19 cellular contexts compared by ENCODE assay signal in genomic region chr7:137127058-137127457, GRCh38.
A peak's percentile ranks its signal among the peaks of the same experiment; 100 is the strongest.
DNase-seq lines count a peak whose midpoint lies in the region; ATAC-seq, FAIRE-seq and TF ChIP-seq lines count a peak whose summit lies in the region.
"Had no signal": no experiment of that assay in that cellular context is flagged by ENCODE, and none has a peak within 500 bp of the region (broad histone marks: within the 10 kb centered on the region; RNA-seq: fewer than 3 reads in every experiment).

No MANE protein-coding gene starts in this region.

- H3K79me2 ChIP-seq in K562 (ENCODE audit: control insufficient read depth, insufficient read depth, low read length) = no peaks in the 10 kb centered on the region

- H4K5ac ChIP-seq in IMR-90 (ENCODE audit: low read depth, low read length) = no peak overlapping the region; the same call in 1 of the 2 replicates

- H2AFZ ChIP-seq in IMR-90 (replicated peaks; ENCODE audit: low read length, poor library complexity) (no peak overlapping the region), K562 (ENCODE audit: low read depth, low read length) (no peak overlapping the region)

- no peak overlapping the region for H3K14ac ChIP-seq in IMR-90 (replicated peaks; ENCODE audit: low read depth, low read length)

- dilution Hi-C loops in IMR-90 (cut with HindIII; ENCODE audit: low sequenced_read_pairs, unreplicated experiment) = no loop called here

- H3K79me1 ChIP-seq in IMR-90 (ENCODE audit: low read depth in 1 of 2, low read length in 2 of 2) = peaks cover 17 to 22% of the 10 kb centered on the region in 2 experiments; a peak in 3 of 4 replicates

- TF ChIP-seq CTCF in IMR-90 (conservative IDR thresholded peaks at IDR 0.05; ENCODE audit: low read depth, low read length) = no peak
- TF ChIP-seq CTCF in K562 (IDR thresholded peaks at IDR 0.05 in 2 of 3, conservative IDR thresholded peaks at IDR 0.05 in 1 of 3; ENCODE audit: insufficient read depth in 2 of 3, low read depth in 1 of 3, low read length in 3 of 3) = no peak

- H3K36me3 ChIP-seq in IMR-90 (ENCODE audit: control insufficient read depth, insufficient read depth, low read length) = no peaks in the 10 kb centered on the region
- no peaks in the 10 kb centered on the region for H3K36me3 ChIP-seq in K562 (ENCODE audit: control insufficient read depth, insufficient read depth, low read length)
- H3K36me3 ChIP-seq: BLaER1 treated with 17β-estradiol and CSF1 and Interleukin-3, amounts not matched to agents 10 nM and 100 nM had no signal

- DNase-seq in IMR-90 (no peak), K562 (ENCODE audit: extremely low read depth in 1 of 4, low spot score in 3 of 4) (no peak), medulla oblongata (ENCODE audit: extremely low spot score) (no peak)
- DNase-seq: AML-193; Caco-2; Calu3; CD4-positive, alpha-beta T cell; CD8-positive, alpha-beta T cell; DMS79 treated with DMSO at 0.1 percent for 48 hours; GF-D8 had no signal

- TF ChIP-seq POLR2A in IMR-90 (IDR thresholded peaks at IDR 0.05; ENCODE audit: low read depth, low read length) = no peak
- no peak for TF ChIP-seq POLR2A in K562 (conservative IDR thresholded peaks at IDR 0.05)

- H2BK5ac ChIP-seq in IMR-90 (ENCODE audit: low read depth, low read length, poor library complexity, severe bottlenecking) = peak overlapping the region; percentile 25

- no peak overlapping the region for H3K23ac ChIP-seq in IMR-90 (ENCODE audit: low read depth, low read length)

- no peak overlapping the region for H4K91ac ChIP-seq in IMR-90 (ENCODE audit: insufficient read depth, low read depth, low read length)

- H4K8ac ChIP-seq in IMR-90 (ENCODE audit: low read depth in 2 of 2, low read length in 2 of 2) = peak overlapping the region in 1 of 2 experiments; percentile 35; a peak in 2 of 4 replicates

- FAIRE-seq in A204.1 (lab: Jason Lieb, UNC) (peak; percentile 16), K562 (lab: Jason Lieb, UNC) (peak; percentile 46)
- FAIRE-seq: D721Med, G401.6, GM12891, GM19239 had no signal

- H3K9me3 ChIP-seq in IMR-90 (ENCODE audit: control insufficient read depth, insufficient read depth, low read length) = no peaks in the 10 kb centered on the region
- H3K9me3 ChIP-seq in K562 (replicated peaks; ENCODE audit: control insufficient read depth, insufficient read depth, low read depth, low read length) = no peaks in the 10 kb centered on the region
- H3K9me3 ChIP-seq: BLaER1 treated with 17β-estradiol and CSF1 and Interleukin-3, amounts not matched to agents 10 nM and 100 nM; Caco-2 had no signal

- BruUV-seq in IMR-90 (replicated peaks; lab: Mats Ljungman, UMichigan) (no TSS peak), K562 (replicated peaks; lab: Mats Ljungman, UMichigan) (no TSS peak)

- no peak overlapping the region for H2BK15ac ChIP-seq in IMR-90 (ENCODE audit: low read depth, low read length)

- in situ Hi-C loops in IMR-90 (cut with MboI; ENCODE audit: low sequenced_read_pairs) (loop anchor here (25.0 kb wide), 1 partner anchor 860 kb away; no protein-coding TSS in a partner anchor), K562 (cut with MboI) (no loop called here)

- POLR2A ChIA-PET in IMR-90 (lab: Charles Lee; ENCODE audit: unreplicated experiment) (no interaction called here), K562 (lab: Yijun Ruan, JAX) (no interaction called here)

- CTCF ChIA-PET in IMR-90 (lab: Yijun Ruan, JAX) = interaction anchor here (1.5 kb wide), 1 partner anchor 465 kb away, joined by 4 read pairs; no protein-coding TSS in a partner anchor
- CTCF ChIA-PET in K562 (lab: Yijun Ruan, JAX; ENCODE audit: low intra/inter-chr PET ratio) = no interaction called here

- no peak overlapping the region for H3K4me2 ChIP-seq in IMR-90 (ENCODE audit: low read depth, low read length)
- H3K4me2 ChIP-seq in K562 (ENCODE audit: insufficient read depth, low read length) = no peak overlapping the region
- H3K4me2 ChIP-seq: BLaER1 treated with 17β-estradiol and CSF1 and Interleukin-3, amounts not matched to agents 10 nM and 100 nM had no signal

- no peak for TF ChIP-seq EP300 in K562 (IDR thresholded peaks at IDR 0.05; ENCODE audit: low read length)

- TF ChIP-seq RAD21 in IMR-90 (IDR thresholded peaks at IDR 0.05; ENCODE audit: low read length) = no peak
- TF ChIP-seq RAD21 in K562 (CRISPR knock-in tag; conservative IDR thresholded peaks at IDR 0.05 in 1 of 2, IDR thresholded peaks at IDR 0.05 in 1 of 2) = no peak

- H2AK5ac ChIP-seq in IMR-90 (ENCODE audit: low read depth, low read length) = no peak overlapping the region

- H3K27me3 ChIP-seq in IMR-90 (ENCODE audit: control insufficient read depth, insufficient read depth, low read length) (no peaks in the 10 kb centered on the region), K562 (ENCODE audit: control insufficient read depth in 2 of 2, insufficient read depth in 2 of 2, low read length in 2 of 2) (no peaks in the 10 kb centered on the region)
- H3K27me3 ChIP-seq: BLaER1 treated with 17β-estradiol and CSF1 and Interleukin-3, amounts not matched to agents 10 nM and 100 nM had no signal

- H3K56ac ChIP-seq in IMR-90 (ENCODE audit: extremely low read depth, insufficient read depth, low read length) = no peak overlapping the region

- H3K9ac ChIP-seq in IMR-90 (ENCODE audit: low read depth, low read length) = no peak overlapping the region
- no peak overlapping the region for H3K9ac ChIP-seq in K562 (ENCODE audit: insufficient read depth in 1 of 2, low read depth in 2 of 2, low read length in 2 of 2)
- H3K9ac ChIP-seq: BLaER1 treated with 17β-estradiol and CSF1 and Interleukin-3, amounts not matched to agents 10 nM and 100 nM had no signal

- no peak overlapping the region for H3K4me3 ChIP-seq in IMR-90 (ENCODE audit: insufficient read depth, low read depth, low read length)
- H3K4me3 ChIP-seq in K562 = no peak overlapping the region
- H3K4me3 ChIP-seq: BLaER1 treated with 17β-estradiol and CSF1 and Interleukin-3, amounts not matched to agents 10 nM and 100 nM had no signal

- intact Hi-C loops in IMR-90 (cut with micrococcal nuclease) (no loop called here), K562 (cut with micrococcal nuclease) (no loop called here)

- H2BK120ac ChIP-seq in IMR-90 (ENCODE audit: low read depth, low read length) = peak overlapping the region; percentile 30; the same call in 1 of the 2 replicates

- H3K27ac ChIP-seq in IMR-90 (ENCODE audit: insufficient read depth, low read length) = no peak overlapping the region
- no peak overlapping the region for H3K27ac ChIP-seq in K562 (ENCODE audit: extremely low read depth, low read depth, low read length)
- H3K27ac ChIP-seq: 22Rv1; BLaER1 treated with 17β-estradiol and CSF1 and Interleukin-3, amounts not matched to agents 10 nM and 100 nM; C4-2B had no signal

- ATAC-seq in IMR-90 (ENCODE audit: low read depth) (no peak), K562 (no peak), GM21367 (IDR thresholded peaks at IDR 0.05; ENCODE audit: unreplicated experiment) (no peak)
- ATAC-seq: CD8-positive, alpha-beta T cell had no signal

- no CpG with 5 or more reads among the region's 1 CpG for WGBS in IMR-90 (ENCODE audit: extremely low coverage in 2 of 2, insufficient read length in 1 of 2), 2 experiments
- WGBS in K562 (ENCODE audit: insufficient coverage, low coverage, missing lambda C conversion rate) = 0% methylated on average over 1 of the region's 1 CpG

- no peak overlapping the region for H2AK9ac ChIP-seq in IMR-90 (replicated peaks; ENCODE audit: low read depth, low read length, poor library complexity)

- no peak overlapping the region; the same call in 1 of the 2 replicates for H2BK20ac ChIP-seq in IMR-90 (ENCODE audit: low read depth, low read length)

- no peak overlapping the region for H3K4ac ChIP-seq in IMR-90 (ENCODE audit: low read depth, low read length)

- H3K9me1 ChIP-seq in IMR-90 (ENCODE audit: insufficient read depth, low read length) = no peaks in the 10 kb centered on the region; the same call in 1 of the 2 replicates
- no peaks in the 10 kb centered on the region for H3K9me1 ChIP-seq in K562 (ENCODE audit: control insufficient read depth, insufficient read depth, low read length)

- peaks cover 13% of the 10 kb centered on the region for H3K4me1 ChIP-seq in IMR-90 (ENCODE audit: control insufficient read depth, insufficient read depth, low read length)
- no peaks in the 10 kb centered on the region for H3K4me1 ChIP-seq in K562 (replicated peaks in 1 of 2; ENCODE audit: control insufficient read depth in 2 of 2, insufficient read depth in 2 of 2, low read length in 2 of 2)
- H3K4me1 ChIP-seq: Caco-2 had no signal

- H3K18ac ChIP-seq in IMR-90 (ENCODE audit: low read depth, low read length) = no peak overlapping the region

- H4K20me1 ChIP-seq in IMR-90 (ENCODE audit: insufficient read depth, low read length) (no peaks in the 10 kb centered on the region), K562 (replicated peaks; ENCODE audit: control insufficient read depth, insufficient read depth, low read length) (no peaks in the 10 kb centered on the region)
- H4K20me1 ChIP-seq: BLaER1 treated with 17β-estradiol and CSF1 and Interleukin-3, amounts not matched to agents 10 nM and 100 nM had no signal

TF ChIP-seq in IMR-90, 13 proteins besides CTCF, POLR2A, EP300 and RAD21:
- TF ChIP-seq SMC3 (IDR thresholded peaks at IDR 0.05; ENCODE audit: low read depth, low read length) = no peak
- TF ChIP-seq CEBPB (IDR thresholded peaks at IDR 0.05; ENCODE audit: low read depth, low read length) = peak; percentile 86
TF ChIP-seq in IMR-90: peak in this region for 1.

TF ChIP-seq in K562, 482 proteins besides CTCF, POLR2A, EP300 and RAD21:
- TF ChIP-seq BACH1 (tag; IDR thresholded peaks at IDR 0.05) = no peak
- no peak for TF ChIP-seq CEBPG (CRISPR knock-in tag; IDR thresholded peaks at IDR 0.05)
- peak in 1 of 2 experiments; percentile 59; a peak in 1 of 4 replicates for TF ChIP-seq CEBPG (tag; conservative IDR thresholded peaks at IDR 0.05 in 1 of 2, IDR thresholded peaks at IDR 0.05 in 1 of 2)
- TF ChIP-seq FOSL1 (tag; conservative IDR thresholded peaks at IDR 0.05) = no peak
- TF ChIP-seq CEBPB (tag; IDR thresholded peaks at IDR 0.05) = 0 out of 2 replicates have a peak, but pooled peaks have one; percentile 30
